Comparison of ENCODE assay signal across 10 cellular contexts in genomic region chr18:72700961-72701710, GRCh38.
DNase-seq lines count a peak whose midpoint lies in the region; ATAC-seq and TF ChIP-seq lines count a peak whose summit lies in the region.
"Had no signal": no experiment of that assay in that cellular context is flagged by ENCODE, and none has a peak within 500 bp of the region (broad histone marks: within the 10 kb centered on the region; RNA-seq: fewer than 3 reads in every experiment).

No MANE protein-coding gene starts in this region.

- no peak overlapping the region for H3K4me3 ChIP-seq in GM23248
- no peak overlapping the region for H3K4me3 ChIP-seq in PC-3 (ENCODE audit: low read length)
- H3K4me3 ChIP-seq in effector memory CD4-positive, alpha-beta T cell (ENCODE audit: insufficient read depth, low read depth, low read length, poor library complexity, severe bottlenecking), result no peak overlapping the region

- ATAC-seq in PC-3 (peak; percentile 46; the same call in 1 of the 2 replicates), GM21528 (IDR thresholded peaks at IDR 0.05; ENCODE audit: low FRiP score, unreplicated experiment) (no peak)
- no peak for ATAC-seq in activated CD4-positive, CD25-positive, alpha-beta regulatory T cell treated with anti-CD3 and anti-CD28 coated beads, Interleukin-2, amount 50 U/mL, for 24 hours
- ATAC-seq: activated CD8-positive, alpha-beta T cell treated with anti-CD3 and anti-CD28 coated beads for 36 hours had no signal

- no peaks in the 10 kb centered on the region for H3K9me2 ChIP-seq in GM23248 (ENCODE audit: insufficient read depth)
- no peaks in the 10 kb centered on the region for H3K9me2 ChIP-seq in PC-3 (replicated peaks; ENCODE audit: low read length)

- BruUV-seq in PC-3 (replicated peaks; lab: Mats Ljungman, UMichigan), result no TSS peak

- H3K36me3 ChIP-seq in GM23248 (ENCODE audit: low read depth) (no peaks in the 10 kb centered on the region), PC-3 (ENCODE audit: low read depth, low read length) (no peaks in the 10 kb centered on the region)
- no peaks in the 10 kb centered on the region for H3K36me3 ChIP-seq in effector memory CD4-positive, alpha-beta T cell (ENCODE audit: control insufficient read depth, insufficient read depth, low read length)

- intact Hi-C loops in PC-3 (cut with micrococcal nuclease), result loop anchor here (1.0 to 5.0 kb wide), 3 partner anchors 435 to 1641 kb away; no protein-coding TSS in a partner anchor

- DNase-seq in A172 (ENCODE audit: low spot score) (peak; percentile 3), GM23248 (peak; percentile 42), PC-3 (peak; percentile 63), fibroblast of the conjunctiva (ENCODE audit: low read depth) (peak; percentile 4)
- DNase-seq in effector memory CD4-positive, alpha-beta T cell, result no peak
- no peak for DNase-seq in NK-92 treated with Interleukin-12 subunit alpha and Interleukin-12 subunit beta, amount 100 ng/mL, for 24 hours (lab: John Stamatoyannopoulos, UW)
- DNase-seq: activated CD8-positive, alpha-beta T cell treated with anti-CD3 and anti-CD28 coated beads for 36 hours; GF-D8 had no signal

- no peaks in the 10 kb centered on the region for H3F3A ChIP-seq in GM23248 (ENCODE audit: insufficient read depth)
- no peaks in the 10 kb centered on the region for H3F3A ChIP-seq in PC-3 (ENCODE audit: low read length, unreplicated experiment)

- peak; percentile 77 for TF ChIP-seq CTCF in PC-3 (conservative IDR thresholded peaks at IDR 0.05; ENCODE audit: low read depth, low read length)

- H3K9me3 ChIP-seq in GM23248 (ENCODE audit: low read depth) (no peaks in the 10 kb centered on the region), PC-3 (ENCODE audit: low read length) (no peaks in the 10 kb centered on the region)
- H3K9me3 ChIP-seq in effector memory CD4-positive, alpha-beta T cell (ENCODE audit: control insufficient read depth, low read length), result no peaks in the 10 kb centered on the region

- WGBS in GM23248 (ENCODE audit: low coverage in 1 of 2, low lambda C conversion rate in 2 of 2, missing lambda C conversion rate in 2 of 2), 2 experiments, result 0 to 5% methylated on average over 1 of the region's 1 CpG

- H3K4me1 ChIP-seq in GM23248 (ENCODE audit: insufficient read depth) (no peaks in the 10 kb centered on the region), PC-3 (ENCODE audit: insufficient read depth, low read length) (no peaks in the 10 kb centered on the region)
- H3K4me1 ChIP-seq in effector memory CD4-positive, alpha-beta T cell (ENCODE audit: control insufficient read depth, insufficient read depth, low read length, poor library complexity, severe bottlenecking), result no peaks in the 10 kb centered on the region

- CTCF ChIA-PET in PC-3 (lab: Charles Lee), result interaction anchor here (0.5 to 0.7 kb wide), 2 partner anchors 894 to 1057 kb away, joined by 3 to 4 read pairs; no protein-coding TSS in a partner anchor

- H3K9ac ChIP-seq in GM23248, result no peak overlapping the region
- H3K9ac ChIP-seq in PC-3 (ENCODE audit: low read length), result no peak overlapping the region

- H2AFZ ChIP-seq in GM23248 (no peak overlapping the region), PC-3 (ENCODE audit: low read length) (no peak overlapping the region)

- H3K4me2 ChIP-seq in GM23248 (ENCODE audit: unreplicated experiment) (no peak overlapping the region), PC-3 (ENCODE audit: low read length) (no peak overlapping the region)

- H3K27me3 ChIP-seq in GM23248 (replicated peaks; ENCODE audit: insufficient read depth), result no peaks in the 10 kb centered on the region
- H3K27me3 ChIP-seq in PC-3 (ENCODE audit: low read length), result no peaks in the 10 kb centered on the region
- no peaks in the 10 kb centered on the region for H3K27me3 ChIP-seq in effector memory CD4-positive, alpha-beta T cell (replicated peaks; ENCODE audit: control insufficient read depth, insufficient read depth, low read length, poor library complexity, severe bottlenecking)

- H4K20me1 ChIP-seq in GM23248 (ENCODE audit: insufficient read depth), result no peaks in the 10 kb centered on the region
- H4K20me1 ChIP-seq in PC-3 (ENCODE audit: low read length), result no peaks in the 10 kb centered on the region

- POLR2A ChIA-PET in PC-3 (lab: Charles Lee; ENCODE audit: unreplicated experiment), result no interaction called here

- no peak overlapping the region for H3K27ac ChIP-seq in GM23248
- H3K27ac ChIP-seq in PC-3 (ENCODE audit: low read length), result no peak overlapping the region
- H3K27ac ChIP-seq in effector memory CD4-positive, alpha-beta T cell (ENCODE audit: insufficient read depth, low read length, poor library complexity, severe bottlenecking), result no peak overlapping the region

- in situ Hi-C loops in GM23248 (cut with MboI), result no loop called here

- no peaks in the 10 kb centered on the region for H3K79me2 ChIP-seq in GM23248 (ENCODE audit: insufficient read depth)
- no peaks in the 10 kb centered on the region for H3K79me2 ChIP-seq in PC-3 (ENCODE audit: low read length)

Comparison
In these comparisons a context has a peak if more than half of its experiments do, and no peak if none do; other contexts are left out.
1. DNase-seq: peak in A172 (single experiment), GM23248 (single experiment), PC-3 (single experiment) and fibroblast of the conjunctiva (single experiment); none in effector memory CD4-positive, alpha-beta T cell (0 of 3) and NK-92 treated with Interleukin-12 subunit alpha and Interleukin-12 subunit beta, amount 100 ng/mL, for 24 hours (single experiment).